Comparison of ENCODE assay signal across 14 cellular contexts in the genomic region with DNA sequence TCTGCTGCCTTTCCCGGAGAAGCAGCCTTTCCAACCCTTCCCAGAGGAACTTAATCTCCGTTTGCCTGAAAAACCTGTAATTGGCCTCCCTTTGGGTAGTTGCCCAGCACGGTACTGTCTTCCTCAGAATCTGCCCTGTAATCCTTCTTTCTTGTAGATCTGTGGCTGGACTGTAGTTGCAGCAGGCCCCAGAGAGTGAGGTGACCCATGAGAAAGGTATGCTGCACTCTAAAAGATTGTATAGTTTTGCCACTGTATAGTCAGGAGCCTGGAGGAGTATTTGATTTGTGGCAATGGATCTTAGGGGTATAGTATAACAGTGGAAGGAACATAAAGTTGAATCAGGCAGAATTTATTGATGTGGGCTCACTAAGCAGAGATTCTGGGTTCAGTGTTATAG. TPM values are rescaled to one million over a fixed set of nuclear protein-coding genes. Genes with fewer than 3 reads are reported as not detected.
DNase-seq lines count a peak whose midpoint lies in the region; ATAC-seq and TF ChIP-seq lines count a peak whose summit lies in the region.
"Had no signal": no experiment of that assay in that cellular context is flagged by ENCODE, and none has a peak within 500 bp of the region (broad histone marks: within the 10 kb centered on the region; RNA-seq: fewer than 3 reads in every experiment).

No MANE protein-coding gene starts in this region.

- no peaks in the 10 kb centered on the region for H3K9me3 Mint-ChIP-seq in Calu3 (ENCODE audit: low read depth, unreplicated experiment)
- H3K9me3 Mint-ChIP-seq in naive thymus-derived CD4-positive, alpha-beta T cell = peaks cover 0 to 8% (median 0%) of the 10 kb centered on the region in 11 donors
- H3K9me3 Mint-ChIP-seq in activated T-helper 17 cell treated with anti-CD3 and anti-CD28 coated beads, Interleukin-2, amount 50 U/mL, for 72 hours = no peaks in the 10 kb centered on the region
- H3K9me3 Mint-ChIP-seq: natural killer cell had no signal

- H3K27ac ChIP-seq in naive thymus-derived CD4-positive, alpha-beta T cell (ENCODE audit: low read depth, low read length) = no peak overlapping the region

- in situ Hi-C loops in GM13976 (cut with MboI; ENCODE audit: low sequenced_read_pairs, unreplicated experiment) = no loop called here

- H3K27ac Mint-ChIP-seq in Calu3 (ENCODE audit: unreplicated experiment) = peak overlapping the region; percentile 6
- H3K27ac Mint-ChIP-seq in naive thymus-derived CD4-positive, alpha-beta T cell = no peak overlapping the region
- no peak overlapping the region for H3K27ac Mint-ChIP-seq in activated T-helper 17 cell treated with anti-CD3 and anti-CD28 coated beads, Interleukin-2, amount 50 U/mL, for 72 hours
- H3K27ac Mint-ChIP-seq: activated T-cell treated with anti-CD3 and anti-CD28 coated beads, Interleukin-2, amount 50 U/mL, for 24 hours; CD8-positive, alpha-beta T cell had no signal

- H3K9me3 ChIP-seq in NT2/D1 (ENCODE audit: insufficient read depth, low read length) = no peaks in the 10 kb centered on the region
- no peaks in the 10 kb centered on the region for H3K9me3 ChIP-seq in naive thymus-derived CD4-positive, alpha-beta T cell (ENCODE audit: control insufficient read depth in 2 of 3, low read length in 3 of 3)

- no peak overlapping the region for H3K4me3 Mint-ChIP-seq in Calu3 (ENCODE audit: low read depth, unreplicated experiment)
- no peak overlapping the region for H3K4me3 Mint-ChIP-seq in naive thymus-derived CD4-positive, alpha-beta T cell
- H3K4me3 Mint-ChIP-seq in activated T-helper 17 cell treated with anti-CD3 and anti-CD28 coated beads, Interleukin-2, amount 50 U/mL, for 72 hours = no peak overlapping the region
- H3K4me3 Mint-ChIP-seq: activated T-cell treated with anti-CD3 and anti-CD28 coated beads, Interleukin-2, amount 50 U/mL, for 24 hours; CD8-positive, alpha-beta T cell; natural killer cell had no signal

- H3K4me3 ChIP-seq in NT2/D1 (ENCODE audit: insufficient read length, low read depth) (no peak overlapping the region), choroid plexus epithelial cell (ENCODE audit: low read depth, low read length) (no peak overlapping the region)
- H3K4me3 ChIP-seq in naive thymus-derived CD4-positive, alpha-beta T cell (ENCODE audit: low read length) = no peak overlapping the region

- no peak for ATAC-seq in naive thymus-derived CD4-positive, alpha-beta T cell
- ATAC-seq in activated T-helper 17 cell treated with anti-CD3 and anti-CD28 coated beads, Interleukin-2, amount 50 U/mL, for 72 hours (replicated peaks) = no peak
- ATAC-seq: CD8-positive, alpha-beta T cell; natural killer cell had no signal

- H3K4me1 Mint-ChIP-seq in Calu3 (ENCODE audit: low read depth, unreplicated experiment) = peaks cover 31% of the 10 kb centered on the region
- peaks cover 21 to 50% (median 46%) of the 10 kb centered on the region in 7 donors for H3K4me1 Mint-ChIP-seq in naive thymus-derived CD4-positive, alpha-beta T cell
- no peaks in the 10 kb centered on the region for H3K4me1 Mint-ChIP-seq in activated T-helper 17 cell treated with anti-CD3 and anti-CD28 coated beads, Interleukin-2, amount 50 U/mL, for 72 hours

- no peaks in the 10 kb centered on the region for H3K27me3 ChIP-seq in NT2/D1 (ENCODE audit: insufficient read depth, insufficient read length)
- no peaks in the 10 kb centered on the region for H3K27me3 ChIP-seq in naive thymus-derived CD4-positive, alpha-beta T cell (ENCODE audit: control insufficient read depth in 2 of 2, insufficient read depth in 2 of 2, low read length in 2 of 2)

- CTCF ChIA-PET in Calu3 (lab: Charles Lee) = no interaction called here
- CTCF ChIA-PET in naive thymus-derived CD4-positive, alpha-beta T cell (lab: Charles Lee) = no interaction called here

- H3K36me3 ChIP-seq in NT2/D1 (ENCODE audit: insufficient read depth, insufficient read length, low read length) = peaks cover 14% of the 10 kb centered on the region
- H3K36me3 ChIP-seq in naive thymus-derived CD4-positive, alpha-beta T cell (ENCODE audit: control insufficient read depth in 2 of 3, insufficient read depth in 3 of 3, low read length in 3 of 3) = no peaks in the 10 kb centered on the region

- POLR2A ChIA-PET in naive thymus-derived CD4-positive, alpha-beta T cell (lab: Charles Lee) = no interaction called here

- BruUV-seq in Calu3 (replicated peaks; lab: Mats Ljungman, UMichigan) = no TSS peak

- H3K36me3 Mint-ChIP-seq in Calu3 (ENCODE audit: insufficient read depth, unreplicated experiment) = peaks cover 15% of the 10 kb centered on the region
- peaks cover 0 to 41% (median 23%) of the 10 kb centered on the region in 5 donors for H3K36me3 Mint-ChIP-seq in naive thymus-derived CD4-positive, alpha-beta T cell
- no peaks in the 10 kb centered on the region for H3K36me3 Mint-ChIP-seq in activated T-helper 17 cell treated with anti-CD3 and anti-CD28 coated beads, Interleukin-2, amount 50 U/mL, for 72 hours (ENCODE audit: low read depth)
- H3K36me3 Mint-ChIP-seq: natural killer cell had no signal

- TF ChIP-seq CTCF in Calu3 (IDR thresholded peaks at IDR 0.05; ENCODE audit: unreplicated experiment) = no peak
- no peak for TF ChIP-seq CTCF in choroid plexus epithelial cell (conservative IDR thresholded peaks at IDR 0.05; ENCODE audit: low read depth, low read length)
- no peak for TF ChIP-seq CTCF in GM13976 (IDR thresholded peaks at IDR 0.05; ENCODE audit: borderline replicate concordance, control extremely low read depth, extremely low read depth, insufficient read depth, missing control alignments)

- no peaks in the 10 kb centered on the region for H3K27me3 Mint-ChIP-seq in Calu3 (ENCODE audit: unreplicated experiment)
- H3K27me3 Mint-ChIP-seq in naive thymus-derived CD4-positive, alpha-beta T cell = no peaks in the 10 kb centered on the region
- H3K27me3 Mint-ChIP-seq in activated T-helper 17 cell treated with anti-CD3 and anti-CD28 coated beads, Interleukin-2, amount 50 U/mL, for 72 hours = no peaks in the 10 kb centered on the region
- H3K27me3 Mint-ChIP-seq: activated T-cell treated with anti-CD3 and anti-CD28 coated beads, Interleukin-2, amount 50 U/mL, for 24 hours had no signal

- H3K9ac ChIP-seq in NT2/D1 (ENCODE audit: insufficient read length, low read depth) = peak overlapping the region; percentile 18

- intact Hi-C loops in Calu3 (cut with micrococcal nuclease; ENCODE audit: unreplicated experiment) = no loop called here
- intact Hi-C loops in naive thymus-derived CD4-positive, alpha-beta T cell (cut with micrococcal nuclease) = no loop called here

- peaks cover 9% of the 10 kb centered on the region for H3K4me1 ChIP-seq in NT2/D1 (ENCODE audit: insufficient read depth, insufficient read length)
- no peaks in the 10 kb centered on the region for H3K4me1 ChIP-seq in naive thymus-derived CD4-positive, alpha-beta T cell (ENCODE audit: control insufficient read depth in 2 of 2, insufficient read depth in 2 of 2, low read length in 2 of 2)

- DNase-seq in Calu3 = no peak
- DNase-seq in NT2/D1 (ENCODE audit: low read depth, low spot score) = no peak
- peak; percentile 78 for DNase-seq in choroid plexus epithelial cell (ENCODE audit: low read depth)
- DNase-seq in myocyte (ENCODE audit: low read depth) = peak; percentile 21
- no peak for DNase-seq in naive thymus-derived CD4-positive, alpha-beta T cell
- DNase-seq in GM13976 (ENCODE audit: low spot score) = no peak
- no peak for DNase-seq in NCI-H2081 (lab: John Stamatoyannopoulos, UW)
- DNase-seq: activated T-cell treated with anti-CD3 and anti-CD28 coated beads, Interleukin-2, amount 50 U/mL, for 24 hours; CD8-positive, alpha-beta T cell; cortex of kidney; natural killer cell; NCI-H2081 treated with DMSO at 0.1 percent for 48 hours; stimulated activated naive CD4-positive, alpha-beta T cell had no signal

RNA-seq across cellular contexts. Expression of gene SPIN1, which starts 11.8 kb away (rescaled TPM):
- total RNA-seq in Calu3 (2022) = 56.7 and 59.5 TPM in 2 replicates
- total RNA-seq in myocyte = 63.2 and 67.2 TPM in 2 replicates
- 46.4 TPM for polyA plus RNA-seq in myocyte (2012)
- total RNA-seq in naive thymus-derived CD4-positive, alpha-beta T cell = 10 to 100 TPM; 27.5 to 38.4 (median 34.9) TPM
- polyA plus RNA-seq in naive thymus-derived CD4-positive, alpha-beta T cell = 10 to 100 TPM; 21.7 to 26.2 TPM
- 10 to 100 TPM; 22.3 to 26.5 TPM for total RNA-seq in activated T-helper 17 cell treated with anti-CD3 and anti-CD28 coated beads, Interleukin-2, amount 50 U/mL, for 72 hours

Comparison
In these comparisons a context has a peak if more than half of its experiments do, and no peak if none do; other contexts are left out.
1. DNase-seq: peak in choroid plexus epithelial cell (single experiment) and myocyte (single experiment); none in Calu3 (single experiment), NT2/D1 (single experiment), naive thymus-derived CD4-positive, alpha-beta T cell (0 of 9), GM13976 (single experiment) and NCI-H2081 (0 of 2).